In the genomic region with DNA sequence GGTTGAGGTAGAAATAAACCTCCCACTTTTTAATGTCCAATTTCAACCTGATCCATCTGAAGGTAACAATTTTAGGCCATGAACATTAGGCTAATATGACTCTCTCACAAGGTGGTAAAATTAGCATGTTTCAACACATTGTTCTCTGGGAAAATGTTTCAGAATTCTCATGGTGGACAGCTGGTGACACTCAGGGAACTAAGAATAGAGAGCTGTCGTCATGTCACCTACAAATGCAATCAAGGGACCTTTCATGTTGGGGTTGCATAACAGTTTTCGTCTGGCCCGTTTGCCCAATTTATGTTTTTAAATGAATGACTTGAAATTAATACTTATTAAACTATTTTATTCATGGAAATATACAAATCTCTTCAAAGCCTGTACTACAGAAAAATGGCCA, we compare ENCODE assay signal across 28 cellular contexts.
"Had no signal": no experiment of that assay in that cellular context is flagged by ENCODE, and none has a peak within 500 bp of the region (broad histone marks: within the 10 kb centered on the region; RNA-seq: fewer than 3 reads in every experiment).

No MANE protein-coding gene starts in this region.

- H3K27ac Mint-ChIP-seq: dendritic cell treated with granulocyte-macrophage colony-stimulating factor and Interleukin-4, amounts not matched to agents 40 ng/mL and 50 ng/mL, for 4 days; memory B cell; mesothelial cell of epicardium; naive B cell; natural killer cell treated with Interleukin-12 subunit alpha and Interleukin-12 subunit beta and Interleukin-15 and Interleukin-18, amount 100 ng/mL, for 72 hours; progenitor cell of endocrine pancreas; stimulated activated effector memory CD8-positive, alpha-beta T cell treated with anti-CD3 and anti-CD28 coated beads, Interleukin-12 subunit alpha, Interleukin-12 subunit beta, amount 100 ng/mL, for 72 hours; type B pancreatic cell had no signal

- H3K9me3 ChIP-seq: colonic mucosa, neutrophil, testis had no signal

- H2AFZ ChIP-seq: parathyroid adenoma had no signal

- H3K27me3 ChIP-seq: colonic mucosa, esophagus muscularis mucosa, foreskin keratinocyte, heart right ventricle, left lung, neutrophil, testis, tibial artery had no signal

- DNase-seq: colonic mucosa; effector CD8-positive, alpha-beta T cell; foreskin keratinocyte; glutamatergic neuron; heart right ventricle; hippocampal formation; left lung; mucosa of descending colon; naive B cell; stimulated activated CD4-positive, alpha-beta T cell treated with anti-CD3 and anti-CD28 coated beads, Interleukin-2, amount 100 ng/mL, for 24 hours; stimulated activated CD4-positive, alpha-beta T cell treated with anti-CD3 and anti-CD28 coated beads, Interleukin-4, amount 100 ng/mL, for 24 hours; stimulated activated naive CD8-positive, alpha-beta T cell treated with anti-CD3 and anti-CD28 coated beads, Interleukin-15, Interleukin-2, amounts not matched to agents 100 U/mL and 50 U/mL, for 24 hours; substantia nigra; testis; tibial artery had no signal

- H3K79me2 ChIP-seq: parathyroid adenoma had no signal

- H3K9ac ChIP-seq: parathyroid adenoma had no signal

- H3K27ac ChIP-seq: colonic mucosa, esophagus muscularis mucosa, foreskin keratinocyte, left lung, neutrophil, parathyroid adenoma, testis, tibial artery had no signal

- ATAC-seq: foreskin keratinocyte; left lung; mucosa of descending colon; natural killer cell treated with Interleukin-12 subunit alpha and Interleukin-12 subunit beta and Interleukin-15 and Interleukin-18, amount 100 ng/mL, for 72 hours; sciatic nerve; stimulated activated effector memory CD8-positive, alpha-beta T cell treated with anti-CD3 and anti-CD28 coated beads, Interleukin-12 subunit alpha, Interleukin-12 subunit beta, amount 100 ng/mL, for 72 hours; stimulated activated naive CD8-positive, alpha-beta T cell treated with anti-CD3 and anti-CD28 coated beads, Interleukin-15, Interleukin-2, amounts not matched to agents 100 U/mL and 50 U/mL, for 24 hours had no signal

- H3K36me3 ChIP-seq: colonic mucosa, esophagus muscularis mucosa, heart right ventricle, left lung, neutrophil, tibial artery had no signal

- H3K4me1 Mint-ChIP-seq: memory B cell; naive B cell; stimulated activated effector memory CD8-positive, alpha-beta T cell treated with anti-CD3 and anti-CD28 coated beads, Interleukin-12 subunit alpha, Interleukin-12 subunit beta, amount 100 ng/mL, for 72 hours had no signal

- H3K4me3 Mint-ChIP-seq: dendritic cell treated with granulocyte-macrophage colony-stimulating factor and Interleukin-4, amounts not matched to agents 40 ng/mL and 50 ng/mL, for 4 days; memory B cell; mesothelial cell of epicardium; naive B cell; natural killer cell treated with Interleukin-12 subunit alpha and Interleukin-12 subunit beta and Interleukin-15 and Interleukin-18, amount 100 ng/mL, for 72 hours; neural crest cell; stimulated activated effector memory CD8-positive, alpha-beta T cell treated with anti-CD3 and anti-CD28 coated beads, Interleukin-12 subunit alpha, Interleukin-12 subunit beta, amount 100 ng/mL, for 72 hours; type B pancreatic cell had no signal

- H3K27me3 Mint-ChIP-seq: dendritic cell treated with granulocyte-macrophage colony-stimulating factor and Interleukin-4, amounts not matched to agents 40 ng/mL and 50 ng/mL, for 4 days; natural killer cell treated with Interleukin-12 subunit alpha and Interleukin-12 subunit beta and Interleukin-15 and Interleukin-18, amount 100 ng/mL, for 72 hours; progenitor cell of endocrine pancreas; type B pancreatic cell had no signal

- H3K36me3 Mint-ChIP-seq: memory B cell; naive B cell; natural killer cell treated with Interleukin-12 subunit alpha and Interleukin-12 subunit beta and Interleukin-15 and Interleukin-18, amount 100 ng/mL, for 72 hours; stimulated activated effector memory CD8-positive, alpha-beta T cell treated with anti-CD3 and anti-CD28 coated beads, Interleukin-12 subunit alpha, Interleukin-12 subunit beta, amount 100 ng/mL, for 72 hours; type B pancreatic cell had no signal

- H3K4me1 ChIP-seq: colonic mucosa, esophagus muscularis mucosa, foreskin keratinocyte, left lung, parathyroid adenoma, testis, tibial artery had no signal

- H3K4me3 ChIP-seq: colonic mucosa, esophagus muscularis mucosa, heart right ventricle, left lung, lung, mucosa of descending colon, testis, tibial artery had no signal
